In the genomic region with DNA sequence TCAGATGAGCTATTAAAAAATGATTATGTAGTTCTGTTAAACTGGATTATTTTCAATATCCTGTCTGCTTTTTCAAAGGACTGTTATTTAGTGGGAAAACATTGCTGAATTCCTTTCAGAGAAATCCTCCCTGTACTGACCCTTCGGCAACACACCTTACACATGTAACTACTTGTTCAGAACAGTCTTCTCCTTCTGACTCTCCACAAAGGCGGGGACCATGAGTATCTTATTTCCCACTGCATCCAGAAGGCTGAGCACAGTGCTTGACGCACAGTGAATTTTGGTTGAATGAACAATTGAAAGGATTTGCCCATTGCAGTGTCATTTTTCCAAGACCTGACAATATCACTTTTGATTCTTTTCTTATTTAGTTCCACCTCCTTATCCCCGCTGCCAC, we compare ENCODE assay signal across 17 cellular contexts. TPM values are rescaled to one million over a fixed set of nuclear protein-coding genes. Genes with fewer than 3 reads are reported as not detected.
DNase-seq lines count a peak whose midpoint lies in the region; ATAC-seq, FAIRE-seq and TF ChIP-seq lines count a peak whose summit lies in the region.
"Had no signal": no experiment of that assay in that cellular context is flagged by ENCODE, and none has a peak within 500 bp of the region (broad histone marks: within the 10 kb centered on the region; RNA-seq: fewer than 3 reads in every experiment).

No MANE protein-coding gene starts in this region.

- H4K5ac ChIP-seq in H1 (ENCODE audit: insufficient read length, low read depth, low read length): no peak overlapping the region

- POLR2A ChIA-PET in H1 (lab: Charles Lee; ENCODE audit: partially characterized antibody): no interaction called here

- H4K91ac ChIP-seq in H1 (replicated peaks; ENCODE audit: insufficient read length, low read length): no peak overlapping the region

- H2AFZ ChIP-seq in MM.1S (ENCODE audit: low read length) (no peak overlapping the region), H1 (ENCODE audit: low read length) (peak overlapping the region; percentile 85; the same call in 1 of the 2 replicates)

- H3K18ac ChIP-seq in H1 (ENCODE audit: extremely low read depth, low read length): no peak overlapping the region

- CTCF ChIA-PET in H1 (lab: Charles Lee; ENCODE audit: partially characterized antibody): interaction anchor here (13.6 kb wide), 1 partner anchor 154 kb away, joined by 262 read pairs; no protein-coding TSS in a partner anchor

- H3K4me2 ChIP-seq in MM.1S (ENCODE audit: low read depth, low read length): peak overlapping the region; percentile 49
- H3K4me2 ChIP-seq in H1 (ENCODE audit: insufficient read depth in 1 of 2, low read depth in 2 of 2, low read length in 2 of 2): no peak overlapping the region

- H3K27me3 ChIP-seq in MM.1S (replicated peaks; ENCODE audit: insufficient read depth, low read length): no peaks in the 10 kb centered on the region
- H3K27me3 ChIP-seq in H1 (replicated peaks in 1 of 4; ENCODE audit: control insufficient read depth in 3 of 4, extremely low read depth in 1 of 4, insufficient read depth in 3 of 4, low read length in 3 of 4): no peaks in the 10 kb centered on the region

- H3K27ac Mint-ChIP-seq in stimulated activated memory B cell treated with anti-CD40 and anti-IgM and Interleukin-4, amounts not matched to agents 10 μg/mL and 1 μg/mL and 100 μg/mL, for 72 hours: no peak overlapping the region
- H3K27ac Mint-ChIP-seq: CD8-positive, alpha-beta T cell had no signal

- H2AK5ac ChIP-seq in H1 (ENCODE audit: low read depth, low read length): no peak overlapping the region; the same call in 1 of the 2 replicates

- H3K9me3 ChIP-seq in MM.1S (replicated peaks; ENCODE audit: insufficient read depth, low read length) (no peaks in the 10 kb centered on the region), H1 (ENCODE audit: insufficient read depth in 2 of 2, low read depth in 1 of 2, low read length in 1 of 2) (no peaks in the 10 kb centered on the region)

- no peak overlapping the region for H3K4me3 Mint-ChIP-seq in stimulated activated memory B cell treated with anti-CD40 and anti-IgM and Interleukin-4, amounts not matched to agents 10 μg/mL and 1 μg/mL and 100 μg/mL, for 72 hours
- H3K4me3 Mint-ChIP-seq: CD8-positive, alpha-beta T cell had no signal

- H3K9me3 Mint-ChIP-seq in stimulated activated memory B cell treated with anti-CD40 and anti-IgM and Interleukin-4, amounts not matched to agents 10 μg/mL and 1 μg/mL and 100 μg/mL, for 72 hours: no peaks in the 10 kb centered on the region
- H3K9me3 Mint-ChIP-seq: CD8-positive, alpha-beta T cell had no signal

- peaks cover 17% of the 10 kb centered on the region for H3F3A ChIP-seq in MM.1S (ENCODE audit: insufficient read depth, low read length)

- H3K23me2 ChIP-seq in H1 (ENCODE audit: low read depth, low read length): no peaks in the 10 kb centered on the region

- H3K36me3 Mint-ChIP-seq in stimulated activated memory B cell treated with anti-CD40 and anti-IgM and Interleukin-4, amounts not matched to agents 10 μg/mL and 1 μg/mL and 100 μg/mL, for 72 hours: no peaks in the 10 kb centered on the region
- H3K36me3 Mint-ChIP-seq: CD8-positive, alpha-beta T cell had no signal

- TF ChIP-seq EP300 in H1 (IDR thresholded peaks at IDR 0.05; ENCODE audit: borderline replicate concordance in 1 of 2, low read depth in 2 of 2, low read length in 2 of 2): no peak

- no peak overlapping the region for H3K23ac ChIP-seq in H1 (ENCODE audit: insufficient read length)

- H3K4me3 ChIP-seq in MM.1S (ENCODE audit: low read length) (0 out of 2 replicates have a peak overlapping the region, but pooled peaks have one; percentile 4), H1 (ENCODE audit: extremely low read depth in 1 of 4, insufficient read depth in 2 of 4, low read depth in 3 of 4, low read length in 4 of 4) (no peak overlapping the region)

- no peak overlapping the region for H2BK5ac ChIP-seq in H1 (ENCODE audit: low read depth, low read length)

- no peak for DNase-seq in MM.1S
- no peak for DNase-seq in H1 (ENCODE audit: low read depth in 1 of 2, low spot score in 2 of 2)
- DNase-seq in NCI-H146 treated with DMSO at 0.1 percent for 48 hours (lab: John Stamatoyannopoulos, UW; ENCODE audit: unreplicated experiment): no peak
- no peak for DNase-seq in NOMO-1 treated with dmso at 0.1 percent for 144 hours (lab: John Stamatoyannopoulos, UW; ENCODE audit: unreplicated experiment)
- no peak for DNase-seq in GDM1 (lab: John Stamatoyannopoulos, UW)
- DNase-seq: CD8-positive, alpha-beta T cell; MV-4-11; NCI-H1417 treated with DMSO at 0.1 percent for 48 hours; NCI-H2081 treated with DMSO at 0.1 percent for 48 hours; NCI-H446 treated with DMSO at 0.1 percent for 48 hours; NCI-H748 treated with DMSO at 0.1 percent for 48 hours; SHP77 treated with DMSO at 0.1 percent for 48 hours had no signal

- no peak for TF ChIP-seq CTCF in MM.1S (IDR thresholded peaks at IDR 0.05; ENCODE audit: low read length)
- no peak for TF ChIP-seq CTCF in H1 (IDR thresholded peaks at IDR 0.05; ENCODE audit: control extremely low read depth in 1 of 3, insufficient read depth in 1 of 3, low read depth in 1 of 3, low read length in 3 of 3)

- H3K27ac ChIP-seq in MM.1S (ENCODE audit: low read length) (peak overlapping the region; percentile 55; the same call in 1 of the 2 replicates), H1 (ENCODE audit: low read depth, low read length) (no peak overlapping the region)

- ATAC-seq in GM21717 (IDR thresholded peaks at IDR 0.05; ENCODE audit: unreplicated experiment): peak; percentile 5
- peak; percentile 32 for ATAC-seq in stimulated activated memory B cell treated with anti-CD40 and anti-IgM and Interleukin-4, amounts not matched to agents 10 μg/mL and 1 μg/mL and 100 μg/mL, for 72 hours
- ATAC-seq: CD8-positive, alpha-beta T cell; Panc1 had no signal

- H3K36me3 ChIP-seq in MM.1S (replicated peaks; ENCODE audit: insufficient read depth, low read length): no peaks in the 10 kb centered on the region
- H3K36me3 ChIP-seq in H1 (ENCODE audit: control insufficient read depth in 2 of 4, insufficient read depth in 4 of 4, low read length in 3 of 4): no peaks in the 10 kb centered on the region

- H3K4me1 Mint-ChIP-seq in stimulated activated memory B cell treated with anti-CD40 and anti-IgM and Interleukin-4, amounts not matched to agents 10 μg/mL and 1 μg/mL and 100 μg/mL, for 72 hours: peaks cover 15% of the 10 kb centered on the region

- H3K9ac ChIP-seq in MM.1S (ENCODE audit: low read length): no peak overlapping the region
- H3K9ac ChIP-seq in H1 (replicated peaks in 1 of 4; ENCODE audit: extremely low read depth in 1 of 4, low read depth in 3 of 4, low read length in 3 of 4): no peak overlapping the region

- H3K9me2 ChIP-seq in MM.1S (replicated peaks; ENCODE audit: insufficient read depth, low read length): no peaks in the 10 kb centered on the region

- WGBS in H1 (ENCODE audit: extremely low coverage in 1 of 2, insufficient coverage in 1 of 2, insufficient read length in 1 of 2, insufficient replicate concordance in 2 of 2, low coverage in 1 of 2, low lambda C conversion rate in 2 of 2, missing lambda C conversion rate in 1 of 2), 2 experiments: 83% methylated on average over 4 of the region's 4 CpGs; no CpG with 5 or more reads in 1 of the 2 experiments

- no peak overlapping the region for H2BK15ac ChIP-seq in H1 (ENCODE audit: low read length)

- H3K4ac ChIP-seq in H1 (replicated peaks; ENCODE audit: insufficient read length, low read depth, low read length): no peak overlapping the region

- H4K20me1 ChIP-seq in MM.1S (ENCODE audit: insufficient read depth, low read length) (no peaks in the 10 kb centered on the region), H1 (replicated peaks in 1 of 2; ENCODE audit: control insufficient read depth in 1 of 2, insufficient read depth in 2 of 2, low read length in 2 of 2) (no peaks in the 10 kb centered on the region)

- H3K56ac ChIP-seq in H1 (replicated peaks; ENCODE audit: insufficient read length, low read depth, low read length): no peak overlapping the region

- H3K79me2 ChIP-seq in MM.1S (ENCODE audit: low read length) (no peaks in the 10 kb centered on the region), H1 (ENCODE audit: control insufficient read depth in 1 of 2, insufficient read depth in 2 of 2, low read length in 2 of 2) (no peaks in the 10 kb centered on the region)

- H3K4me1 ChIP-seq in MM.1S (ENCODE audit: low read length): peaks cover 25% of the 10 kb centered on the region
- peaks cover 1 to 5% (median 3%) of the 10 kb centered on the region in 4 experiments; a peak in 4 of 7 replicates for H3K4me1 ChIP-seq in H1 (replicated peaks in 1 of 4; ENCODE audit: control insufficient read depth in 3 of 4, insufficient read depth in 4 of 4, low read length in 3 of 4)

- no peak for TF ChIP-seq RAD21 in H1 (IDR thresholded peaks at IDR 0.05 in 1 of 2, conservative IDR thresholded peaks at IDR 0.05 in 1 of 2; ENCODE audit: low read depth in 2 of 2, low read length in 2 of 2)

- H2BK120ac ChIP-seq in H1 (replicated peaks; ENCODE audit: low read depth, low read length): no peak overlapping the region

- no peak overlapping the region for H2BK12ac ChIP-seq in H1 (ENCODE audit: low read depth, low read length)

- H2BK20ac ChIP-seq in H1 (ENCODE audit: low read length): no peak overlapping the region

- no peak overlapping the region for H3K14ac ChIP-seq in H1 (ENCODE audit: insufficient read length)

- H4K8ac ChIP-seq in H1 (ENCODE audit: extremely low read depth, insufficient read depth, low read length): no peak overlapping the region

- H3K79me1 ChIP-seq in H1 (ENCODE audit: low read depth, low read length): no peaks in the 10 kb centered on the region

- FAIRE-seq in H1 (lab: Jason Lieb, UNC): no peak

- peaks cover 9% of the 10 kb centered on the region for H3K27me3 Mint-ChIP-seq in stimulated activated memory B cell treated with anti-CD40 and anti-IgM and Interleukin-4, amounts not matched to agents 10 μg/mL and 1 μg/mL and 100 μg/mL, for 72 hours

- TF ChIP-seq POLR2A in H1 (IDR thresholded peaks at IDR 0.05; ENCODE audit: control extremely low read depth in 1 of 2, low read depth in 2 of 2, low read length in 2 of 2): no peak

TF ChIP-seq in H1, 55 proteins besides CTCF, POLR2A, EP300 and RAD21 (continues in another document):
- TF ChIP-seq, protein P1, sequence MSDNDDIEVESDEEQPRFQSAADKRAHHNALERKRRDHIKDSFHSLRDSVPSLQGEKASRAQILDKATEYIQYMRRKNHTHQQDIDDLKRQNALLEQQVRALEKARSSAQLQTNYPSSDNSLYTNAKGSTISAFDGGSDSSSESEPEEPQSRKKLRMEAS (IDR thresholded peaks at IDR 0.05): no peak
- no peak for TF ChIP-seq RFX5 (IDR thresholded peaks at IDR 0.05; ENCODE audit: borderline replicate concordance, low read depth, low read length)

RNA-seq across cellular contexts. Expression of a gene that starts 23.1 kb away (rescaled TPM):
- not detected in 2 replicates for total RNA-seq in H1 (2021; fragmentation: NEBNext Ultra II Directional; extraction: Animal tissue kit (Norgen Biotek cat#: 25700))
- 0.05 TPM in 1 of 2 replicates, not detected in the other for polyA plus RNA-seq in H1 (2011; rRNA removed)
- not detected for polyA plus RNA-seq in H1 (2011; cell fraction: cytosol; rRNA removed)
- polyA plus RNA-seq in H1 (2011; cell fraction: nucleus; rRNA removed): 0.14 TPM
- not detected in 4 replicates for polyA plus RNA-seq in H1 (2012, experiment 1 of 2)
- polyA plus RNA-seq in H1 (2012, experiment 2 of 2): 0.10 TPM
- polyA plus RNA-seq in H1 (2013, experiment 1 of 2): not detected
- 0.02 TPM for polyA plus RNA-seq in H1 (2013, experiment 2 of 2)
- polyA minus RNA-seq in H1 (2011; rRNA and poly(A)+ RNA removed): 0.09 and 0.34 TPM in 2 replicates
- polyA minus RNA-seq in H1 (2011; cell fraction: cytosol; rRNA and poly(A)+ RNA removed): not detected
- not detected for polyA minus RNA-seq in H1 (2011; cell fraction: nucleus; rRNA and poly(A)+ RNA removed)
- total RNA-seq: CD8-positive, alpha-beta T cell had no signal
- polyA plus RNA-seq: AG04450, BJ had no signal
